Comparison of ENCODE assay signal across 22 cellular contexts in the genomic region with DNA sequence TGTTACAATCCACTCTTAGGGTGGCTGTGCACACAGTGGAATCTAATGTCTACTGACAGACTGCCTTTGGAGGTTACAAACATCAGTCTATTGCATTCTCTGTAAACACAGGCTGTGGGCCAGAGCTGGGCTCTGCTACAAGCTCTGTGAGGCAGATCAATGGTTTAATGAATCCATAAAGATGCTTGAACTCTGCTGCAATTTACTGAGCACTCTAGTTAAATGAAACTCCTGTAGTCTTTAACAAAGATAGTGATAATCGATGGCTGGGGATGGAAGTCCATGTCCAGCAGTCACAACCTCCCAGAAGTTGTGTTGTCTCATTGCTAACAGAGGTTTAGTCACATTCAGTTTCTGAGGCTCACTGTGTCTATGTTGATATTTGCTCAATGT. TPM values are rescaled to one million over a fixed set of nuclear protein-coding genes. Genes with fewer than 3 reads are reported as not detected.
A peak's percentile ranks its signal among the peaks of the same experiment; 100 is the strongest.
DNase-seq lines count a peak whose midpoint lies in the region; ATAC-seq and TF ChIP-seq lines count a peak whose summit lies in the region.
"Had no signal": no experiment of that assay in that cellular context is flagged by ENCODE, and none has a peak within 500 bp of the region (broad histone marks: within the 10 kb centered on the region; RNA-seq: fewer than 3 reads in every experiment).

No MANE protein-coding gene starts in this region.

- H3K4me1 Mint-ChIP-seq in Caco-2 (ENCODE audit: low read depth, unreplicated experiment), result peaks cover 30% of the 10 kb centered on the region

- H3K79me2 ChIP-seq in KMS-11 (ENCODE audit: insufficient read depth, low read depth), result no peaks in the 10 kb centered on the region
- H3K79me2 ChIP-seq in neural cell (replicated peaks; ENCODE audit: insufficient read depth, low read length), result peaks cover 6% of the 10 kb centered on the region

- no peaks in the 10 kb centered on the region for H3K36me3 ChIP-seq in Caco-2 (ENCODE audit: control insufficient read depth, insufficient read depth, low read length)
- H3K36me3 ChIP-seq in KMS-11 (ENCODE audit: insufficient read depth), result no peaks in the 10 kb centered on the region
- H3K36me3 ChIP-seq in endocrine pancreas (ENCODE audit: control insufficient read depth, insufficient read depth, low read length), result no peaks in the 10 kb centered on the region
- no peaks in the 10 kb centered on the region for H3K36me3 ChIP-seq in neural cell (ENCODE audit: insufficient read depth, low read length)
- H3K36me3 ChIP-seq: brain microvascular endothelial cell, gastrocnemius medialis, vagina, WERI-Rb-1 had no signal

- DNase-seq in Caco-2, result peak in 1 of 2 experiments; percentile 5
- no peak for DNase-seq in SKM-1 treated with dmso at 0.1 percent for 144 hours (lab: John Stamatoyannopoulos, UW; ENCODE audit: unreplicated experiment)
- DNase-seq: AML-193; brain microvascular endothelial cell; gastrocnemius medialis; GF-D8; HCEC 1CT; KG1; posterior cingulate gyrus; stimulated activated CD4-positive, alpha-beta T cell treated with anti-CD3 and anti-CD28 coated beads, Interleukin-4, amount 100 ng/mL, for 4 hours; T-helper 1 cell; WERI-Rb-1 had no signal

- H3K4me2 ChIP-seq in KMS-11 (peak overlapping the region; percentile 97), neural cell (ENCODE audit: low read length) (peak overlapping the region; percentile 20)

- peak overlapping the region; percentile 92 for H3K27ac Mint-ChIP-seq in Caco-2 (ENCODE audit: unreplicated experiment)
- H3K27ac Mint-ChIP-seq: activated naive CD8-positive, alpha-beta T cell; activated T-helper 1 cell treated with anti-CD3 and anti-CD28 coated beads, Interleukin-12 subunit alpha, Interleukin-12 subunit beta, Interleukin-2, Interleukin-4 antibody, amounts not matched to agents 30 ng/mL and 10 ng/mL and 1 ng/mL, durations not matched to agents 14 hours and 24 hours and 36 hours had no signal

- H3K4me3 Mint-ChIP-seq in Caco-2 (ENCODE audit: unreplicated experiment), result no peak overlapping the region
- H3K4me3 Mint-ChIP-seq: activated naive CD8-positive, alpha-beta T cell; activated T-helper 1 cell treated with anti-CD3 and anti-CD28 coated beads, Interleukin-12 subunit alpha, Interleukin-12 subunit beta, Interleukin-2, Interleukin-4 antibody, amounts not matched to agents 30 ng/mL and 10 ng/mL and 1 ng/mL, durations not matched to agents 14 hours and 24 hours and 36 hours had no signal

- POLR2A ChIA-PET in Caco-2 (lab: Charles Lee), result no interaction called here

- peaks cover 3% of the 10 kb centered on the region for H3F3A ChIP-seq in neural cell (ENCODE audit: insufficient read depth, low read length, poor library complexity, severe bottlenecking)

- H4K20me1 ChIP-seq in KMS-11 (ENCODE audit: insufficient read depth) (no peaks in the 10 kb centered on the region), neural cell (ENCODE audit: insufficient read depth) (no peaks in the 10 kb centered on the region)

- TF ChIP-seq EP300 in neural cell (conservative IDR thresholded peaks at IDR 0.05; ENCODE audit: poor library complexity, severe bottlenecking), result no peak

- no peak for TF ChIP-seq RAD21 in neural cell (conservative IDR thresholded peaks at IDR 0.05)

- H3K9me3 Mint-ChIP-seq in Caco-2 (ENCODE audit: unreplicated experiment), result peaks cover 9% of the 10 kb centered on the region
- H3K9me3 Mint-ChIP-seq: activated T-helper 1 cell treated with anti-CD3 and anti-CD28 coated beads, Interleukin-12 subunit alpha, Interleukin-12 subunit beta, Interleukin-2, Interleukin-4 antibody, amounts not matched to agents 30 ng/mL and 10 ng/mL and 1 ng/mL, durations not matched to agents 14 hours and 24 hours and 36 hours had no signal

- intact Hi-C loops in Caco-2 (cut with micrococcal nuclease; ENCODE audit: unreplicated experiment), result no loop called here

- H3K27ac ChIP-seq in KMS-11 (peak overlapping the region; percentile 49; the same call in 1 of the 2 replicates), neural cell (ENCODE audit: low read length) (peak overlapping the region; percentile 36)
- H3K27ac ChIP-seq: brain microvascular endothelial cell, skin epidermis, vagina, WERI-Rb-1 had no signal

- no peak overlapping the region for H3K4me3 ChIP-seq in Caco-2 (ENCODE audit: low read depth, low read length)
- H3K4me3 ChIP-seq in KMS-11 (IDR thresholded peaks at IDR 0.05; ENCODE audit: insufficient read depth, low read depth, low read length), result no peak overlapping the region
- peak overlapping the region; percentile 44 for H3K4me3 ChIP-seq in endocrine pancreas (ENCODE audit: control insufficient read depth, insufficient read depth, low read length)
- peak overlapping the region; percentile 13 for H3K4me3 ChIP-seq in neural cell (ENCODE audit: low read length)
- H3K4me3 ChIP-seq: gastrocnemius medialis, GM12878, skin epidermis, vagina had no signal

- H3K9me3 ChIP-seq in Caco-2, result no peaks in the 10 kb centered on the region
- no peaks in the 10 kb centered on the region for H3K9me3 ChIP-seq in endocrine pancreas (ENCODE audit: control insufficient read depth, low read length)
- H3K9me3 ChIP-seq in neural cell (ENCODE audit: low read length), result no peaks in the 10 kb centered on the region
- H3K9me3 ChIP-seq: gastrocnemius medialis, vagina had no signal

- no peak for ATAC-seq in HG03342 (IDR thresholded peaks at IDR 0.05; ENCODE audit: unreplicated experiment)
- no peak for ATAC-seq in activated CD4-positive, CD25-positive, alpha-beta regulatory T cell treated with anti-CD3 and anti-CD28 coated beads, Interleukin-2, amount 50 U/mL, for 24 hours
- ATAC-seq: gastrocnemius medialis, GM12878 had no signal

- BruUV-seq in Caco-2 (replicated peaks; lab: Mats Ljungman, UMichigan), result no TSS peak

- H3K27me3 Mint-ChIP-seq in Caco-2 (ENCODE audit: insufficient read depth, unreplicated experiment), result no peaks in the 10 kb centered on the region

- H3K4me1 ChIP-seq in Caco-2 (peaks cover 32% of the 10 kb centered on the region), KMS-11 (ENCODE audit: low read depth, poor library complexity, severe bottlenecking) (peaks cover 75% of the 10 kb centered on the region), endocrine pancreas (ENCODE audit: control insufficient read depth, insufficient read depth, low read length) (peaks cover 20% of the 10 kb centered on the region)

- CTCF ChIA-PET in Caco-2 (lab: Charles Lee), result no interaction called here

- TF ChIP-seq CTCF in Caco-2 (IDR thresholded peaks at IDR 0.05; ENCODE audit: insufficient read depth in 1 of 2, low read depth in 1 of 2, low read length in 1 of 2, severe bottlenecking in 1 of 2, unreplicated experiment in 1 of 2), result no peak
- no peak for TF ChIP-seq CTCF in KMS-11 (conservative IDR thresholded peaks at IDR 0.05; ENCODE audit: low read depth, low read length)
- TF ChIP-seq CTCF in neural cell (IDR thresholded peaks at IDR 0.05; ENCODE audit: poor library complexity, severe bottlenecking), result no peak

- H3K9ac ChIP-seq in KMS-11 (no peak overlapping the region), endocrine pancreas (ENCODE audit: control insufficient read depth, insufficient read depth, low read length) (no peak overlapping the region), neural cell (ENCODE audit: low read length) (no peak overlapping the region)

- H3K9me2 ChIP-seq in neural cell (ENCODE audit: insufficient read depth, low read length), result no peaks in the 10 kb centered on the region

- no peaks in the 10 kb centered on the region for H3K27me3 ChIP-seq in Caco-2 (replicated peaks; ENCODE audit: control insufficient read depth, insufficient read depth, low read length)
- H3K27me3 ChIP-seq in KMS-11 (ENCODE audit: insufficient read depth, low read depth), result no peaks in the 10 kb centered on the region
- no peaks in the 10 kb centered on the region for H3K27me3 ChIP-seq in endocrine pancreas (ENCODE audit: control insufficient read depth, insufficient read depth, low read length)
- no peaks in the 10 kb centered on the region for H3K27me3 ChIP-seq in neural cell (ENCODE audit: insufficient read depth, low read depth, low read length)
- H3K27me3 ChIP-seq: brain microvascular endothelial cell, gastrocnemius medialis, vagina had no signal

- H3K36me3 Mint-ChIP-seq in Caco-2 (ENCODE audit: insufficient read depth, unreplicated experiment), result no peaks in the 10 kb centered on the region

- H2AFZ ChIP-seq in KMS-11 (ENCODE audit: low read depth), result no peak overlapping the region
- H2AFZ ChIP-seq in neural cell (ENCODE audit: low read depth, low read length), result no peak overlapping the region

TF ChIP-seq in neural cell, 6 proteins besides CTCF, POLR2A, EP300 and RAD21:
- TF ChIP-seq MXI1 (conservative IDR thresholded peaks at IDR 0.05; ENCODE audit: poor library complexity, severe bottlenecking), result no peak
- TF ChIP-seq, protein P1, sequence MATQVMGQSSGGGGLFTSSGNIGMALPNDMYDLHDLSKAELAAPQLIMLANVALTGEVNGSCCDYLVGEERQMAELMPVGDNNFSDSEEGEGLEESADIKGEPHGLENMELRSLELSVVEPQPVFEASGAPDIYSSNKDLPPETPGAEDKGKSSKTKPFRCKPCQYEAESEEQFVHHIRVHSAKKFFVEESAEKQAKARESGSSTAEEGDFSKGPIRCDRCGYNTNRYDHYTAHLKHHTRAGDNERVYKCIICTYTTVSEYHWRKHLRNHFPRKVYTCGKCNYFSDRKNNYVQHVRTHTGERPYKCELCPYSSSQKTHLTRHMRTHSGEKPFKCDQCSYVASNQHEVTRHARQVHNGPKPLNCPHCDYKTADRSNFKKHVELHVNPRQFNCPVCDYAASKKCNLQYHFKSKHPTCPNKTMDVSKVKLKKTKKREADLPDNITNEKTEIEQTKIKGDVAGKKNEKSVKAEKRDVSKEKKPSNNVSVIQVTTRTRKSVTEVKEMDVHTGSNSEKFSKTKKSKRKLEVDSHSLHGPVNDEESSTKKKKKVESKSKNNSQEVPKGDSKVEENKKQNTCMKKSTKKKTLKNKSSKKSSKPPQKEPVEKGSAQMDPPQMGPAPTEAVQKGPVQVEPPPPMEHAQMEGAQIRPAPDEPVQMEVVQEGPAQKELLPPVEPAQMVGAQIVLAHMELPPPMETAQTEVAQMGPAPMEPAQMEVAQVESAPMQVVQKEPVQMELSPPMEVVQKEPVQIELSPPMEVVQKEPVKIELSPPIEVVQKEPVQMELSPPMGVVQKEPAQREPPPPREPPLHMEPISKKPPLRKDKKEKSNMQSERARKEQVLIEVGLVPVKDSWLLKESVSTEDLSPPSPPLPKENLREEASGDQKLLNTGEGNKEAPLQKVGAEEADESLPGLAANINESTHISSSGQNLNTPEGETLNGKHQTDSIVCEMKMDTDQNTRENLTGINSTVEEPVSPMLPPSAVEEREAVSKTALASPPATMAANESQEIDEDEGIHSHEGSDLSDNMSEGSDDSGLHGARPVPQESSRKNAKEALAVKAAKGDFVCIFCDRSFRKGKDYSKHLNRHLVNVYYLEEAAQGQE (IDR thresholded peaks at IDR 0.05; ENCODE audit: borderline replicate concordance), result no peak
- TF ChIP-seq EZH2 (IDR thresholded peaks at IDR 0.05; ENCODE audit: borderline replicate concordance, insufficient read depth, low read length, poor library complexity, severe bottlenecking), result no peak
- no peak for TF ChIP-seq SMC3 (conservative IDR thresholded peaks at IDR 0.05; ENCODE audit: poor library complexity)
- no peak for TF ChIP-seq POLR2AphosphoS5 (IDR thresholded peaks at IDR 0.05)
- no peak for TF ChIP-seq TAF1 (IDR thresholded peaks at IDR 0.05; ENCODE audit: low read depth)

RNA-seq across cellular contexts. Expression of a gene that starts 50.5 kb away (rescaled TPM):
- total RNA-seq in Caco-2 (2022), result 0.14 TPM in 1 of 2 replicates, not detected in the other
- 16.4 and 21.6 TPM in 2 replicates for polyA plus RNA-seq in neural cell
- polyA minus RNA-seq in neural cell, result 47.5 and 60.7 TPM in 2 replicates

Comparison
In these comparisons a context has a peak if more than half of its experiments do, and no peak if none do; other contexts are left out.
1. H3K4me3 ChIP-seq: peak in endocrine pancreas (single experiment) and neural cell (single experiment); none in Caco-2 (single experiment) and KMS-11 (single experiment).